1 cellular context compared by ENCODE assay signal in genomic region chr22:29267858-29268510, GRCh38.
TF ChIP-seq lines count a peak whose summit lies in the region.

Gene EWSR1, plus strand, starts transcription at chr22:29268268. Its CDS starts 69 bp downstream, at chr22:29268337.
Gene RHBDD3, minus strand, starts transcription at chr22:29267981. Its CDS starts 2,355 bp downstream, at chr22:29265626.

TF ChIP-seq in K562, 482 proteins besides CTCF, POLR2A, EP300 and RAD21 (continued from another document and continues in another):
- TF ChIP-seq GTF2B (IDR thresholded peaks at IDR 0.05; ENCODE audit: extremely low read depth, insufficient read length), result no peak
- TF ChIP-seq PHF8 (IDR thresholded peaks at IDR 0.05; ENCODE audit: borderline replicate concordance, low read length), result peak; percentile 69
- 0 out of 4 replicates have a peak, but pooled peaks of 1 of the 2 experiments have one; percentile 5 for TF ChIP-seq RCOR1 (IDR thresholded peaks at IDR 0.05; ENCODE audit: borderline replicate concordance in 1 of 2, low read depth in 2 of 2, low read length in 2 of 2)
- TF ChIP-seq ZNF511 (CRISPR knock-in tag; IDR thresholded peaks at IDR 0.05), result no peak
- peak; percentile 100 for TF ChIP-seq ATF7 (IDR thresholded peaks at IDR 0.05)
- no peak for TF ChIP-seq NR1H2 (CRISPR knock-in tag; IDR thresholded peaks at IDR 0.05)
- no peak for TF ChIP-seq DACH1 (IDR thresholded peaks at IDR 0.05; ENCODE audit: partially characterized antibody)
- no peak for TF ChIP-seq TCFL5 (CRISPR knock-in tag; conservative IDR thresholded peaks at IDR 0.05)
- TF ChIP-seq JUN (IDR thresholded peaks at IDR 0.05; ENCODE audit: borderline replicate concordance, low read depth, low read length), result no peak
- 0 out of 2 replicates have a peak, but pooled peaks have one; percentile 43 for TF ChIP-seq JUN (CRISPR knock-in tag; IDR thresholded peaks at IDR 0.05; ENCODE audit: borderline replicate concordance)
- TF ChIP-seq MTA3 (IDR thresholded peaks at IDR 0.05; ENCODE audit: borderline replicate concordance), result peak; percentile 40; the same call in 1 of the 2 replicates
- peak; percentile 80 to 82 for TF ChIP-seq MNT (conservative IDR thresholded peaks at IDR 0.05)
- no peak for TF ChIP-seq ZHX1 (conservative IDR thresholded peaks at IDR 0.05; ENCODE audit: low read length)
- TF ChIP-seq ZNF12 (CRISPR knock-in tag; IDR thresholded peaks at IDR 0.05), result no peak
- TF ChIP-seq BRD4 (IDR thresholded peaks at IDR 0.05), result no peak
- TF ChIP-seq TRIM24 (IDR thresholded peaks at IDR 0.05), result no peak; a peak in 2 of 4 replicates
- TF ChIP-seq MXI1 (IDR thresholded peaks at IDR 0.05; ENCODE audit: low read depth, low read length), result 0 out of 2 replicates have a peak, but pooled peaks have one; percentile 57
- TF ChIP-seq ZZZ3 (IDR thresholded peaks at IDR 0.05), result no peak
- TF ChIP-seq TEAD4 (IDR thresholded peaks at IDR 0.05; ENCODE audit: low read length), result no peak
- TF ChIP-seq TEAD4 (CRISPR knock-in tag; IDR thresholded peaks at IDR 0.05; ENCODE audit: borderline replicate concordance), result 0 out of 2 replicates have a peak, but pooled peaks have one; percentile 29
- TF ChIP-seq CHD1 (IDR thresholded peaks at IDR 0.05; ENCODE audit: low read length), result peak; percentile 93
- TF ChIP-seq TSC22D4 (tag; IDR thresholded peaks at IDR 0.05), result no peak
- no peak for TF ChIP-seq ZNF253 (CRISPR knock-in tag; conservative IDR thresholded peaks at IDR 0.05)
- peak in 1 of 2 experiments; percentile 52; a peak in 1 of 4 replicates for TF ChIP-seq ZNF639 (CRISPR knock-in tag; conservative IDR thresholded peaks at IDR 0.05 in 1 of 2, IDR thresholded peaks at IDR 0.05 in 1 of 2)
- TF ChIP-seq TARDBP (IDR thresholded peaks at IDR 0.05), result peak; percentile 62; the same call in 1 of the 2 replicates
- no peak for TF ChIP-seq MBD1 (CRISPR knock-in tag; IDR thresholded peaks at IDR 0.05)
- no peak for TF ChIP-seq POU5F1 (IDR thresholded peaks at IDR 0.05; ENCODE audit: borderline replicate concordance, low read depth, low read length, partially characterized antibody)
- no peak for TF ChIP-seq FOXA1 (IDR thresholded peaks at IDR 0.05; ENCODE audit: borderline replicate concordance)
- TF ChIP-seq HMG20A (CRISPR knock-in tag; conservative IDR thresholded peaks at IDR 0.05), result no peak
- TF ChIP-seq HINFP (tag; conservative IDR thresholded peaks at IDR 0.05; ENCODE audit: low read depth), result no peak
- TF ChIP-seq NCOR1 (IDR thresholded peaks at IDR 0.05), result peak; percentile 51
- TF ChIP-seq ZNF217 (CRISPR knock-in tag; IDR thresholded peaks at IDR 0.05), result no peak
- TF ChIP-seq SMAD1 (IDR thresholded peaks at IDR 0.05; ENCODE audit: low read depth, low read length, partially characterized antibody), result no peak
- peak; percentile 86 for TF ChIP-seq ASH1L (IDR thresholded peaks at IDR 0.05; ENCODE audit: borderline replicate concordance, low read depth, partially characterized antibody)
- TF ChIP-seq MEF2D (tag; conservative IDR thresholded peaks at IDR 0.05; ENCODE audit: low read depth), result no peak
- TF ChIP-seq STAT6 (CRISPR knock-in tag; IDR thresholded peaks at IDR 0.05), result no peak
- TF ChIP-seq SPI1 (IDR thresholded peaks at IDR 0.05; ENCODE audit: borderline replicate concordance, low read depth, low read length), result no peak
- peak; percentile 47; the same call in 1 of the 2 replicates for TF ChIP-seq PML (IDR thresholded peaks at IDR 0.05; ENCODE audit: low read length)
- no peak for TF ChIP-seq ZSCAN29 (IDR thresholded peaks at IDR 0.05)
- TF ChIP-seq NR0B1 (IDR thresholded peaks at IDR 0.05; ENCODE audit: partially characterized antibody), result no peak
- peak; percentile 86; the same call in 1 of the 2 replicates for TF ChIP-seq E2F1 (CRISPR knock-in tag; IDR thresholded peaks at IDR 0.05)
- TF ChIP-seq TFAM (CRISPR knock-in tag; conservative IDR thresholded peaks at IDR 0.05), result no peak
- no peak for TF ChIP-seq ZNF561 (CRISPR knock-in tag; conservative IDR thresholded peaks at IDR 0.05)
- peak in 1 of 2 experiments; percentile 16; a peak in 1 of 4 replicates for TF ChIP-seq KDM1A (IDR thresholded peaks at IDR 0.05)
- TF ChIP-seq MTF1 (CRISPR knock-in tag; IDR thresholded peaks at IDR 0.05; ENCODE audit: borderline replicate concordance), result no peak
